Comparison of ENCODE assay signal across 1 cellular context in genomic region chr3:61250784-61251173, GRCh38.
TF ChIP-seq lines count a peak whose summit lies in the region.

No MANE protein-coding gene starts in this region.

TF ChIP-seq in GM12878, 131 proteins besides CTCF, POLR2A, EP300 and RAD21 (continued from another document):
- TF ChIP-seq ATF2 (IDR thresholded peaks at IDR 0.05; ENCODE audit: low read length), result no peak
- TF ChIP-seq MYB (IDR thresholded peaks at IDR 0.05; ENCODE audit: borderline replicate concordance, low read depth, low read length), result no peak
- no peak for TF ChIP-seq ZBTB11 (CRISPR knock-in tag; IDR thresholded peaks at IDR 0.05)
- no peak for TF ChIP-seq RELA (IDR thresholded peaks at IDR 0.05; ENCODE audit: borderline replicate concordance, partially characterized antibody)
- TF ChIP-seq RAD51 (IDR thresholded peaks at IDR 0.05), result peak; percentile 86
- TF ChIP-seq MYC (IDR thresholded peaks at IDR 0.05; ENCODE audit: insufficient read depth, insufficient read length, insufficient replicate concordance, low read length, severe bottlenecking), result peak; percentile 67
- TF ChIP-seq ZNF217 (IDR thresholded peaks at IDR 0.05), result no peak
